In the genomic region with DNA sequence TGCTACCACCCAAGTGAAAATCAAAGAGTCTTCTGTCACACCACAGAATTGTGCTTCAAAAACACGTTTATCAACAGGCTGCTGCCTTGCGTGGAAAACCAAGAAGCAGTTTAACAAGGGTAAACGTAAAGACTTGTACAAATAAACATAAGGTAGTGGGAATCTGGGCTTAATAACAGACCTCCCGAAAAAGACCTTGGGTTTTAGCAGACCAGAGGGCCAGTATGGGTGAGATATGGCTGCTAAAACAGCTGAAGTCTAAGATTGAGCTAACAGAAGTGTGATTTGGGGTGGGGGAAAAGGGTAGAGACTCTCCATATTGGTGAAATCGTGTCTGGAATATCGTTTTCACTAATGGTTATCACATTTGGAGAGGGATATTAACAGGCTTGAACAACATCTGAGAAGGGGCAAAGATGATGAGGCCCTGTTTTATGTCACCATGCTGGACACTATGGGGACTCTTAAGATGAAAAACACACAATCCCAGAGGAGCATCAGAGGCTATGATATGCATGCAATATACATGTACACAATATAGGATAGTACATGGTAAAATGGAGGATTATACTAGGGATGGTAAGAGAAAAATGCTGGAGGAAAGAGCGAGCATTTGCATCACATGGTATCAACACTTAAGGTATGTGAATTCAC, we compare ENCODE assay signal across 8 cellular contexts. TPM values are rescaled to one million over a fixed set of nuclear protein-coding genes. Genes with fewer than 3 reads are reported as not detected.
DNase-seq lines count a peak whose midpoint lies in the region; ATAC-seq and TF ChIP-seq lines count a peak whose summit lies in the region.

No MANE protein-coding gene starts in this region.

- ATAC-seq in Panc1 (no peak), HG03159 (IDR thresholded peaks at IDR 0.05; ENCODE audit: unreplicated experiment) (no peak), HG03175 (IDR thresholded peaks at IDR 0.05; ENCODE audit: unreplicated experiment) (no peak)

- CTCF ChIA-PET in Caco-2 (lab: Charles Lee) (interaction anchor here (0.5 to 2.0 kb wide), 4 partner anchors 23 to 478 kb away, joined by 3 to 7 read pairs (median 3); no protein-coding TSS in a partner anchor), Panc1 (lab: Charles Lee) (no interaction called here)

- H3K9me3 Mint-ChIP-seq in Caco-2 (ENCODE audit: unreplicated experiment) = no peaks in the 10 kb centered on the region

- in situ Hi-C loops in Panc1 (cut with HindIII; ENCODE audit: low pct_unique_long_range_greater_than_20kb, low sequenced_read_pairs) = no loop called here

- H3K9me3 ChIP-seq in Caco-2 = no peaks in the 10 kb centered on the region
- no peaks in the 10 kb centered on the region for H3K9me3 ChIP-seq in Panc1 (ENCODE audit: control insufficient read depth, insufficient read depth, low read depth, low read length)
- H3K9me3 ChIP-seq in esophagus muscularis mucosa = no peaks in the 10 kb centered on the region
- no peaks in the 10 kb centered on the region for H3K9me3 ChIP-seq in parathyroid adenoma (ENCODE audit: control insufficient read depth, low read length)

- 36% methylated on average over 7 of the region's 7 CpGs for WGBS in esophagus muscularis mucosa

- intact Hi-C loops in Caco-2 (cut with micrococcal nuclease; ENCODE audit: unreplicated experiment) = loop anchor here (2.0 kb wide), 1 partner anchor 23 kb away; no protein-coding TSS in a partner anchor
- intact Hi-C loops in Panc1 (cut with micrococcal nuclease; ENCODE audit: unreplicated experiment) = no loop called here
- intact Hi-C loops in esophagus muscularis mucosa (cut with DNase I) = no loop called here

- H3K4me3 ChIP-seq in Caco-2 (ENCODE audit: low read depth, low read length) (peak overlapping the region; percentile 53), Panc1 (ENCODE audit: low read depth in 2 of 2, low read length in 2 of 2) (peak overlapping the region; percentile 73 to 79), esophagus muscularis mucosa (peak overlapping the region; percentile 63 to 96 (median 71)), parathyroid adenoma (ENCODE audit: low read depth, low read length) (peak overlapping the region; percentile 92)

- peak overlapping the region; percentile 88 for H3K4me3 Mint-ChIP-seq in Caco-2 (ENCODE audit: unreplicated experiment)

- TF ChIP-seq CTCF in Caco-2 (IDR thresholded peaks at IDR 0.05; ENCODE audit: insufficient read depth in 1 of 2, low read depth in 1 of 2, low read length in 1 of 2, severe bottlenecking in 1 of 2, unreplicated experiment in 1 of 2) = no peak
- no peak for TF ChIP-seq CTCF in Panc1 (IDR thresholded peaks at IDR 0.05)
- no peak for TF ChIP-seq CTCF in esophagus muscularis mucosa (IDR thresholded peaks at IDR 0.05)
- no peak for TF ChIP-seq CTCF in parathyroid adenoma (IDR thresholded peaks at IDR 0.05)

- peaks cover 14% of the 10 kb centered on the region for H3K4me1 ChIP-seq in Caco-2
- peaks cover 24% of the 10 kb centered on the region for H3K4me1 ChIP-seq in Panc1 (ENCODE audit: control insufficient read depth, insufficient read depth, low read length)
- H3K4me1 ChIP-seq in esophagus muscularis mucosa = peaks cover 24 to 37% (median 32%) of the 10 kb centered on the region in 4 donors
- H3K4me1 ChIP-seq in parathyroid adenoma = peaks cover 6% of the 10 kb centered on the region

- POLR2A ChIA-PET in Caco-2 (lab: Charles Lee) (interaction anchor here (1.6 kb wide), 1 partner anchor 29 kb away, joined by 6 read pairs; no protein-coding TSS in a partner anchor), Panc1 (lab: Charles Lee) (no interaction called here)

- no peak for TF ChIP-seq EP300 in esophagus muscularis mucosa (IDR thresholded peaks at IDR 0.05)

- H3K36me3 ChIP-seq in Caco-2 (ENCODE audit: control insufficient read depth, insufficient read depth, low read length) (no peaks in the 10 kb centered on the region), Panc1 (ENCODE audit: control insufficient read depth, insufficient read depth, low read length) (no peaks in the 10 kb centered on the region; the same call in 1 of the 2 replicates), esophagus muscularis mucosa (peaks cover 0 to 11% (median 5%) of the 10 kb centered on the region in 4 donors), parathyroid adenoma (ENCODE audit: control insufficient read depth, insufficient read depth, low read length) (no peaks in the 10 kb centered on the region)

- no peak for DNase-seq in Caco-2
- DNase-seq in Panc1 (ENCODE audit: low read depth, low spot score) = no peak
- DNase-seq in esophagus muscularis mucosa (ENCODE audit: extremely low spot score) = no peak
- DNase-seq in CD1c-positive myeloid dendritic cell (ENCODE audit: extremely low spot score) = no peak
- DNase-seq in C1 segment of cervical spinal cord (lab: John Stamatoyannopoulos, UW) = no peak

- no peaks in the 10 kb centered on the region for H3K27me3 Mint-ChIP-seq in Caco-2 (ENCODE audit: insufficient read depth, unreplicated experiment)

- no peak for TF ChIP-seq POLR2A in esophagus muscularis mucosa (IDR thresholded peaks at IDR 0.05; ENCODE audit: low read depth)

- peak overlapping the region; percentile 83 for H3K27ac ChIP-seq in Panc1 (ENCODE audit: low read length)
- peak overlapping the region; percentile 85 to 93 (median 91) for H3K27ac ChIP-seq in esophagus muscularis mucosa (replicated peaks in 1 of 4)
- no peak overlapping the region for H3K27ac ChIP-seq in parathyroid adenoma

- no peak overlapping the region for H3K9ac ChIP-seq in parathyroid adenoma

- H3K4me1 Mint-ChIP-seq in Caco-2 (ENCODE audit: low read depth, unreplicated experiment) = peaks cover 13% of the 10 kb centered on the region

- peak overlapping the region; percentile 15 for H3K27ac Mint-ChIP-seq in Caco-2 (ENCODE audit: unreplicated experiment)

- peak overlapping the region; percentile 99 for H3K4me2 ChIP-seq in parathyroid adenoma (ENCODE audit: low read length)

- peaks cover 3% of the 10 kb centered on the region for H3K79me2 ChIP-seq in parathyroid adenoma

- BruUV-seq in Caco-2 (replicated peaks; lab: Mats Ljungman, UMichigan) = TSS peak; percentile 22
- BruUV-seq in Panc1 (replicated peaks; lab: Mats Ljungman, UMichigan) = no TSS peak

- H2AFZ ChIP-seq in parathyroid adenoma = peak overlapping the region; percentile 90

- peaks cover 37% of the 10 kb centered on the region for H3K36me3 Mint-ChIP-seq in Caco-2 (ENCODE audit: insufficient read depth, unreplicated experiment)

- H3K27me3 ChIP-seq in Caco-2 (replicated peaks; ENCODE audit: control insufficient read depth, insufficient read depth, low read length) (no peaks in the 10 kb centered on the region), Panc1 (ENCODE audit: control insufficient read depth, insufficient read depth, low read length) (no peaks in the 10 kb centered on the region), esophagus muscularis mucosa (no peaks in the 10 kb centered on the region), parathyroid adenoma (ENCODE audit: control insufficient read depth, insufficient read depth, low read length) (no peaks in the 10 kb centered on the region)

RNA-seq across cellular contexts. Expression of a gene that starts 1.4 kb away (rescaled TPM):
- total RNA-seq in Caco-2 (2022) (89.8 and 102 TPM in 2 replicates), Panc1 (2021; ENCODE audit: unreplicated experiment) (106 TPM), esophagus muscularis mucosa (10 to 100 TPM; 12.3 to 24.1 (median 18.7) TPM)
- 88.0 TPM for polyA plus RNA-seq in Panc1 (2012; ENCODE audit: insufficient read length)

RNA-seq across cellular contexts. Expression of a gene that starts 31.1 kb away (rescaled TPM):
- total RNA-seq in Caco-2 (2022) (128 and 134 TPM in 2 replicates), Panc1 (2021; ENCODE audit: unreplicated experiment) (197 TPM), esophagus muscularis mucosa (100 to 1,000 TPM; 222 to 374 (median 324) TPM)
- polyA plus RNA-seq in Panc1 (2012; ENCODE audit: insufficient read length) = 427 TPM

RNA-seq across cellular contexts. Expression of a gene that starts 39.3 kb away (rescaled TPM):
- 1.1 and 1.5 TPM in 2 replicates for total RNA-seq in Caco-2 (2022)
- 0.51 TPM for total RNA-seq in Panc1 (2021; ENCODE audit: unreplicated experiment)
- 0.91 TPM for polyA plus RNA-seq in Panc1 (2012; ENCODE audit: insufficient read length)
- total RNA-seq in esophagus muscularis mucosa = 1 to 10 TPM in 3 of 4 donors, under 1 TPM in 1; 0.42 to 3.6 (median 2.3) TPM

RNA-seq across cellular contexts. Expression of a gene that starts 56.2 kb away (rescaled TPM):
- total RNA-seq in Caco-2 (2022) (82.4 and 98.7 TPM in 2 replicates), Panc1 (2021; ENCODE audit: unreplicated experiment) (128 TPM), esophagus muscularis mucosa (10 to 100 TPM; 61.9 to 77.5 (median 69.1) TPM)
- 101 TPM for polyA plus RNA-seq in Panc1 (2012; ENCODE audit: insufficient read length)

RNA-seq across cellular contexts. Expression of a gene that starts 56.9 kb away (rescaled TPM):
- total RNA-seq in Caco-2 (2022) = 12.6 and 13.6 TPM in 2 replicates
- 13.4 TPM for total RNA-seq in Panc1 (2021; ENCODE audit: unreplicated experiment)
- polyA plus RNA-seq in Panc1 (2012; ENCODE audit: insufficient read length) = 12.6 TPM
- total RNA-seq in esophagus muscularis mucosa = 10 to 100 TPM; 12.9 to 23.0 (median 21.0) TPM
